Comparison of ENCODE assay signal across 8 cellular contexts in genomic region chr17:81685108-81685507, GRCh38.
DNase-seq lines count a peak whose midpoint lies in the region; ATAC-seq and TF ChIP-seq lines count a peak whose summit lies in the region.

No MANE protein-coding gene starts in this region.

- DNase-seq in RKO (ENCODE audit: low spot score) (peak; percentile 91), choroid plexus epithelial cell (ENCODE audit: low read depth) (peak; percentile 61), nephron progenitor cell (no peak), DMS153 treated with DMSO at 0.1 percent for 48 hours (lab: John Stamatoyannopoulos, UW; ENCODE audit: unreplicated experiment) (no peak), NCI-H1930 (lab: John Stamatoyannopoulos, UW) (no peak), foreskin melanocyte (no peak)

- no peaks in the 10 kb centered on the region for H3K9me3 Mint-ChIP-seq in nephron progenitor cell

- H3K36me3 Mint-ChIP-seq in nephron progenitor cell (ENCODE audit: low read depth): peaks cover 12% of the 10 kb centered on the region

- H3K4me1 Mint-ChIP-seq in nephron progenitor cell: peaks cover 30% of the 10 kb centered on the region

- TF ChIP-seq CTCF in GM12875 (IDR thresholded peaks at IDR 0.05; ENCODE audit: borderline replicate concordance, insufficient read depth, low read depth, low read length) (no peak), choroid plexus epithelial cell (conservative IDR thresholded peaks at IDR 0.05; ENCODE audit: low read depth, low read length) (no peak), nephron progenitor cell (IDR thresholded peaks at IDR 0.05) (no peak)

- H3K4me3 ChIP-seq in GM12875 (ENCODE audit: low read depth, low read length) (peak overlapping the region; percentile 99), choroid plexus epithelial cell (ENCODE audit: low read depth, low read length) (peak overlapping the region; percentile 76)

- H3K27ac Mint-ChIP-seq in nephron progenitor cell: no peak overlapping the region

- no peak for ATAC-seq in HG03442 (IDR thresholded peaks at IDR 0.05; ENCODE audit: unreplicated experiment)

- peak overlapping the region; percentile 87 for H3K4me3 Mint-ChIP-seq in nephron progenitor cell

- H3K27me3 Mint-ChIP-seq in nephron progenitor cell (ENCODE audit: low read depth, poor library complexity): peaks cover 2% of the 10 kb centered on the region

Comparison
In these comparisons a context has a peak if more than half of its experiments do, and no peak if none do; other contexts are left out.
1. DNase-seq: peak in RKO (single experiment) and choroid plexus epithelial cell (single experiment); none in nephron progenitor cell (single experiment), DMS153 treated with DMSO at 0.1 percent for 48 hours (single experiment), NCI-H1930 (0 of 2) and foreskin melanocyte (single experiment).